ENCODE assay signal across 8 cellular contexts in genomic region chr2:106159867-106160785, GRCh38.
DNase-seq lines count a peak whose midpoint lies in the region; ATAC-seq lines count a peak whose summit lies in the region.

No MANE protein-coding gene starts in this region.

- peak; percentile 72 for ATAC-seq in stimulated activated memory B cell treated with anti-CD40 and anti-IgM and Interleukin-4, amounts not matched to agents 10 μg/mL and 1 μg/mL and 100 μg/mL, for 72 hours

- peak overlapping the region; percentile 69 for H3K27ac Mint-ChIP-seq in stimulated activated memory B cell treated with anti-CD40 and anti-IgM and Interleukin-4, amounts not matched to agents 10 μg/mL and 1 μg/mL and 100 μg/mL, for 72 hours

- H3K4me1 Mint-ChIP-seq in stimulated activated memory B cell treated with anti-CD40 and anti-IgM and Interleukin-4, amounts not matched to agents 10 μg/mL and 1 μg/mL and 100 μg/mL, for 72 hours: peaks cover 31% of the 10 kb centered on the region

- H3K9me3 Mint-ChIP-seq in stimulated activated memory B cell treated with anti-CD40 and anti-IgM and Interleukin-4, amounts not matched to agents 10 μg/mL and 1 μg/mL and 100 μg/mL, for 72 hours: peaks cover 2% of the 10 kb centered on the region

- intact Hi-C loops in head of caudate nucleus (cut with DNase I): no loop called here

- H3K4me3 Mint-ChIP-seq in stimulated activated memory B cell treated with anti-CD40 and anti-IgM and Interleukin-4, amounts not matched to agents 10 μg/mL and 1 μg/mL and 100 μg/mL, for 72 hours: peak overlapping the region; percentile 75

- H3K27me3 Mint-ChIP-seq in stimulated activated memory B cell treated with anti-CD40 and anti-IgM and Interleukin-4, amounts not matched to agents 10 μg/mL and 1 μg/mL and 100 μg/mL, for 72 hours: no peaks in the 10 kb centered on the region

- DNase-seq in activated gamma-delta T cell treated with Interleukin-2 at 50 U/mL for 16 hours (peak; percentile 58), activated gamma-delta T cell (lab: John Stamatoyannopoulos, UW) (no peak), head of caudate nucleus (peak in 38 of 42 donors; percentile 15 to 80 (median 48)), SW480 (ENCODE audit: low spot score) (no peak), NCI-H2081 (lab: John Stamatoyannopoulos, UW) (no peak), foreskin melanocyte (no peak)
- DNase-seq in activated CD4-positive, CD25-positive, alpha-beta regulatory T cell treated with anti-CD3 and anti-CD28 coated beads, Interleukin-2, amount 50 U/mL, for 72 hours: peak; percentile 52

- peaks cover 70% of the 10 kb centered on the region for H3K36me3 Mint-ChIP-seq in stimulated activated memory B cell treated with anti-CD40 and anti-IgM and Interleukin-4, amounts not matched to agents 10 μg/mL and 1 μg/mL and 100 μg/mL, for 72 hours

Comparison
In these comparisons a context has a peak if more than half of its experiments do, and no peak if none do; other contexts are left out.
1. DNase-seq: peak in activated gamma-delta T cell treated with Interleukin-2 at 50 U/mL for 16 hours (single experiment), activated CD4-positive, CD25-positive, alpha-beta regulatory T cell treated with anti-CD3 and anti-CD28 coated beads, Interleukin-2, amount 50 U/mL, for 72 hours (single experiment) and head of caudate nucleus (38 of 42); none in activated gamma-delta T cell (single experiment), SW480 (single experiment), NCI-H2081 (0 of 2) and foreskin melanocyte (single experiment).